Comparison of ENCODE assay signal across 20 cellular contexts in the genomic region with DNA sequence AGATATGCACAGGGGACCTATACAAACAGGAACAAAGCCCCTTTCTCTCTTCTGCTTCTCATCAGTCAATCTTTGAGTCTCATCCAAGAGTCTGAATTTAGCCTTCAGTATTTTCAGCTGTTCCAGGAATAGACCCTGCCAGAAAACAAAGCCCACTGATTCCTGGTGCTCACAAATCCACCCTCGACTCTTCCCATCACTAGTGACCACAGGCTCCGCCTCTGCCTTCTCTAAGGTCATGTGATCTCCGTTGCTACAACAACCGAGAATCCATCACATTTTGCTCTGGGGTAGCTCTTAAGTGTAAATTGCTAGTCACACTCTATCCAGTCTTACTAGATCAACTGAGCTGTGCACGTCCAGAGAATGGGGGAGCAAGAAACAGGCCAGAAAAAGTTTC. TPM values are rescaled to one million over a fixed set of nuclear protein-coding genes. Genes with fewer than 3 reads are reported as not detected.
A peak's percentile ranks its signal among the peaks of the same experiment; 100 is the strongest.
DNase-seq lines count a peak whose midpoint lies in the region; ATAC-seq and TF ChIP-seq lines count a peak whose summit lies in the region.
"Had no signal": no experiment of that assay in that cellular context is flagged by ENCODE, and none has a peak within 500 bp of the region (broad histone marks: within the 10 kb centered on the region; RNA-seq: fewer than 3 reads in every experiment).

No MANE protein-coding gene starts in this region.

- TF ChIP-seq CTCF in heart left ventricle (IDR thresholded peaks at IDR 0.05) (no peak), spleen (IDR thresholded peaks at IDR 0.05 in 8 of 11, conservative IDR thresholded peaks at IDR 0.05 in 3 of 11) (no peak)

- DNase-seq in heart left ventricle = peak in 1 of 5 donors; percentile 39
- no peak for DNase-seq in left cardiac atrium
- DNase-seq in amygdala (lab: John Stamatoyannopoulos, UW) = peak in 46 of 56 donors; percentile 5 to 81 (median 40)
- DNase-seq in inferior parietal cortex (ENCODE audit: extremely low spot score) = peak; percentile 81
- peak in 38 of 49 donors; percentile 5 to 78 (median 38) for DNase-seq in substantia nigra (lab: John Stamatoyannopoulos, UW)
- DNase-seq in NOMO-1 (lab: John Stamatoyannopoulos, UW; ENCODE audit: unreplicated experiment in 2 of 2) = no peak
- no peak for DNase-seq in spleen
- DNase-seq in NCI-H128 (lab: John Stamatoyannopoulos, UW; ENCODE audit: unreplicated experiment) = no peak
- DNase-seq: activated CD8-positive, alpha-beta memory T cell treated with anti-CD3 and anti-CD28 coated beads, Interleukin-2, amount 10 ng/mL, durations not matched to agents 7 days and 5 days; activated naive CD4-positive, alpha-beta T cell treated with anti-CD3 and anti-CD28 coated beads, Interleukin-2, amount 10 ng/mL, durations not matched to agents 7 days and 5 days; CD4-positive, alpha-beta memory T cell; endodermal cell; foreskin keratinocyte; OCI-M1; sigmoid colon; stimulated activated CD4-positive, alpha-beta T cell treated with anti-CD3 and anti-CD28 coated beads, Interleukin-4, amount 100 ng/mL, for 24 hours; SW 1271; upper lobe of left lung had no signal

- H3K27me3 ChIP-seq in heart left ventricle = no peaks in the 10 kb centered on the region
- peaks cover 0 to 21% (median 0%) of the 10 kb centered on the region in 7 donors for H3K27me3 ChIP-seq in spleen (replicated peaks in 1 of 7)
- H3K27me3 ChIP-seq: cardiac muscle cell, foreskin keratinocyte, sigmoid colon, upper lobe of left lung had no signal

- peaks cover 0 to 37% (median 12%) of the 10 kb centered on the region in 12 donors for H3K4me1 ChIP-seq in heart left ventricle
- H3K4me1 ChIP-seq in spleen = peaks cover 0 to 10% (median 2%) of the 10 kb centered on the region in 6 donors
- H3K4me1 ChIP-seq: sigmoid colon had no signal

- H3K9me3 ChIP-seq in heart left ventricle (no peaks in the 10 kb centered on the region), spleen (no peaks in the 10 kb centered on the region)
- H3K9me3 ChIP-seq: sigmoid colon, upper lobe of left lung had no signal

- H3K27ac ChIP-seq in heart left ventricle = peak overlapping the region in 1 of 12 donors; percentile 25
- peak overlapping the region; percentile 63 for H3K27ac ChIP-seq in substantia nigra (ENCODE audit: low read depth, low read length, poor library complexity, severe bottlenecking)
- H3K27ac ChIP-seq in spleen = peak overlapping the region in 3 of 8 donors; percentile 4 to 55 (median 5)
- H3K27ac ChIP-seq: cardiac muscle cell, foreskin keratinocyte, sigmoid colon, upper lobe of left lung, VCaP had no signal

- intact Hi-C loops in heart left ventricle (cut with DNase I) = loop anchor here in 1 of 10 donors (2.0 kb wide), 1 partner anchor 67 kb away; no protein-coding TSS in a partner anchor
- intact Hi-C loops in left cardiac atrium (cut with DNase I) = no loop called here
- intact Hi-C loops in spleen (cut with DNase I; ENCODE audit: low total_unique reads) = no loop called here

- H3K4me3 ChIP-seq in heart left ventricle (no peak overlapping the region), spleen (no peak overlapping the region)
- H3K4me3 ChIP-seq: cardiac muscle cell, sigmoid colon, upper lobe of left lung had no signal

- 41 to 52% (median 48%) methylated on average over 5 of the region's 5 CpGs for WGBS in heart left ventricle, 4 donors
- 62 to 80% (median 70%) methylated on average over 5 of the region's 5 CpGs for WGBS in spleen, 5 donors

- TF ChIP-seq POLR2A in heart left ventricle (IDR thresholded peaks at IDR 0.05) (no peak), spleen (IDR thresholded peaks at IDR 0.05) (no peak)

- ATAC-seq in heart left ventricle (peak in 3 of 4 donors; percentile 36 to 68 (median 59)), left cardiac atrium (no peak)
- ATAC-seq: activated CD8-positive, alpha-beta memory T cell treated with anti-CD3 and anti-CD28 coated beads, Interleukin-2, amount 10 ng/mL, durations not matched to agents 7 days and 5 days; foreskin keratinocyte had no signal

- H3K36me3 ChIP-seq in heart left ventricle = no peaks in the 10 kb centered on the region
- no peaks in the 10 kb centered on the region for H3K36me3 ChIP-seq in spleen
- H3K36me3 ChIP-seq: cardiac muscle cell, sigmoid colon, upper lobe of left lung had no signal

RNA-seq across cellular contexts. Expression of gene SPTBN1, which starts 46.4 kb away (rescaled TPM):
- 100 to 1,000 TPM; 378 to 659 (median 424) TPM for total RNA-seq in heart left ventricle
- 100 to 1,000 TPM; 124 to 170 TPM for polyA plus RNA-seq in heart left ventricle
- 100 to 1,000 TPM; 329 to 332 TPM for total RNA-seq in left cardiac atrium
- total RNA-seq in spleen = 100 to 1,000 TPM; 223 to 352 (median 318) TPM
- 10 to 100 TPM; 32.7 to 43.8 (median 41.4) TPM for polyA plus RNA-seq in spleen

Comparison
In these comparisons a context has a peak if more than half of its experiments do, and no peak if none do; other contexts are left out.
1. ATAC-seq: peak in heart left ventricle (3 of 4); none in left cardiac atrium (0 of 2).
2. DNase-seq: peak in amygdala (46 of 56), inferior parietal cortex (single experiment) and substantia nigra (38 of 49); none in left cardiac atrium (single experiment), NOMO-1 (0 of 2), spleen (single experiment) and NCI-H128 (single experiment).